Comparison of ENCODE assay signal across 12 cellular contexts in genomic region chr11:31500560-31500959, GRCh38. TPM values are rescaled to one million over a fixed set of nuclear protein-coding genes. Genes with fewer than 3 reads are reported as not detected.
"Had no signal": no experiment of that assay in that cellular context is flagged by ENCODE, and none has a peak within 500 bp of the region (broad histone marks: within the 10 kb centered on the region; RNA-seq: fewer than 3 reads in every experiment).

No MANE protein-coding gene starts in this region.

- ATAC-seq: stimulated activated naive CD8-positive, alpha-beta T cell treated with anti-CD3 and anti-CD28 coated beads, Interleukin-15, amount 100 ng/mL, for 72 hours; upper lobe of right lung; WTC11 had no signal

- H3K27me3 ChIP-seq: ascending aorta, ovary, testis, upper lobe of right lung had no signal

- H3K27me3 Mint-ChIP-seq: stimulated activated naive CD8-positive, alpha-beta T cell treated with anti-CD3 and anti-CD28 coated beads, Interleukin-15, amount 100 ng/mL, for 72 hours had no signal

- H3K27ac ChIP-seq: ascending aorta, ovary, testis, upper lobe of right lung had no signal

- H3K9me3 ChIP-seq: ascending aorta, ovary, testis, upper lobe of right lung had no signal

- H3K9me3 Mint-ChIP-seq: activated T-helper 1 cell treated with anti-CD3 and anti-CD28 coated beads, Interleukin-12 subunit alpha, Interleukin-12 subunit beta, Interleukin-2, Interleukin-4 antibody, amounts not matched to agents 30 ng/mL and 10 ng/mL and 1 ng/mL, durations not matched to agents 14 hours and 24 hours and 36 hours had no signal

- H3K4me3 Mint-ChIP-seq: activated T-helper 1 cell treated with anti-CD3 and anti-CD28 coated beads, Interleukin-12 subunit alpha, Interleukin-12 subunit beta, Interleukin-2, Interleukin-4 antibody, amounts not matched to agents 30 ng/mL and 10 ng/mL and 1 ng/mL, durations not matched to agents 14 hours and 24 hours and 36 hours; stimulated activated naive CD8-positive, alpha-beta T cell treated with anti-CD3 and anti-CD28 coated beads, Interleukin-15, amount 100 ng/mL, for 72 hours; WTC11 had no signal

- H3K36me3 ChIP-seq: ascending aorta, ovary, upper lobe of right lung had no signal

- H3K27ac Mint-ChIP-seq: activated T-helper 1 cell treated with anti-CD3 and anti-CD28 coated beads, Interleukin-12 subunit alpha, Interleukin-12 subunit beta, Interleukin-2, Interleukin-4 antibody, amounts not matched to agents 30 ng/mL and 10 ng/mL and 1 ng/mL, durations not matched to agents 14 hours and 24 hours and 36 hours; stimulated activated naive CD8-positive, alpha-beta T cell treated with anti-CD3 and anti-CD28 coated beads, Interleukin-15, amount 100 ng/mL, for 72 hours; WTC11 had no signal

- DNase-seq: activated CD4-positive, alpha-beta T cell treated with anti-CD3 and anti-CD28 coated beads for 48 hours; activated naive CD4-positive, alpha-beta T cell; ovary; stimulated activated CD4-positive, alpha-beta T cell treated with anti-CD3 and anti-CD28 coated beads, Interleukin-4, amount 100 ng/mL, for 1 hour; stimulated activated naive CD8-positive, alpha-beta T cell treated with anti-CD3 and anti-CD28 coated beads, Interleukin-15, amount 100 ng/mL, for 72 hours; testis; upper lobe of right lung had no signal

- H3K4me1 ChIP-seq: ascending aorta, testis, upper lobe of right lung had no signal

- H3K4me3 ChIP-seq: ascending aorta, ovary, testis, upper lobe of right lung had no signal

- FAIRE-seq: bronchial epithelial cell, colon had no signal

RNA-seq across cellular contexts. Expression of gene IMMP1L, which starts 8.9 kb away (rescaled TPM):
- total RNA-seq: ascending aorta had no signal
